1 cellular context compared by ENCODE assay signal in the genomic region with DNA sequence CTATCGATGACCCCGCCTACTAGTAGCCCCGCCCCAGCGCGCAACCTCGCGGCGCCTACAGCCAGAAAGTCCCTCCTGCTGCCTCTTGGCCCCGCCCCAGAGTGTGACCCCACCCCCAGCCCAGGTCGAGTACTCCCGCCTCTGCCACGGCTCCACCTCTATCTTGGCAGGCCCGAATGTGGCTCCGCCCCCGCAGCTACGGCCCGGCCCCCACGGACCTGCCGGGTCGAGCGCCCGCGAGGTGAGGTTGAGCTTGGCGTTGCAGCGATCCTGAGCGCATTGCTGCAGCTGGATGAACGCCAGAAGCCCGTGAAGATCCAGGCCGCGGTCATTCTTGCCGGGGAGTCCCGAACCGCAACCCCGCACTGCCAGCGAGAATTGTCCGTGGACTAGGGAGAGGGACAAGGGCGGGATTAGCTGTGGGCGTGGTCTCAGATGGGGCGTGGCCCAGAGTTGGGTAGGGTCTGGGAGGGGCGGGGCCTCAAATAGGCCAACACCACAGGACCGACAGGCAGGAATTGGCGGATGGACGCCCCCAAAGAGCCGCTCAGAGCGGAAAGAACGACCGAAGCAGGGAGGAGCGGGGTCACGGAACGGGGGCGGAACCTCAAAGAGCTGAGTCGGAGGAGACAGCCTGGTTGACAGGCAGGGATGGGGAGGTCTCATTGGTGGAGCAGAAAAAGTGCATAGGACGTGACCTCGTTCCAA.
TF ChIP-seq lines count a peak whose summit lies in the region.

No MANE protein-coding gene starts in this region.

TF ChIP-seq in HepG2, 621 proteins besides CTCF, POLR2A, EP300 and RAD21 (continues in another document):
- TF ChIP-seq ZNF605 (CRISPR knock-in tag; IDR thresholded peaks at IDR 0.05) (no peak), ZNF543 (CRISPR knock-in tag; IDR thresholded peaks at IDR 0.05) (0 out of 2 replicates have a peak, but pooled peaks have one; percentile 26), TRIM24 (CRISPR knock-in tag; IDR thresholded peaks at IDR 0.05) (no peak), TBX2 (CRISPR knock-in tag; IDR thresholded peaks at IDR 0.05; ENCODE audit: borderline replicate concordance) (0 out of 2 replicates have a peak, but pooled peaks have one; percentile 10), ZFX (CRISPR knock-in tag; IDR thresholded peaks at IDR 0.05; ENCODE audit: low read depth) (peak; percentile 75), ZNF687 (CRISPR knock-in tag; IDR thresholded peaks at IDR 0.05) (peak; percentile 64; the same call in 1 of the 2 replicates), ATF7-NPFF (CRISPR knock-in tag; IDR thresholded peaks at IDR 0.05; ENCODE audit: low read depth) (no peak), EED (CRISPR knock-in tag; IDR thresholded peaks at IDR 0.05) (no peak), KLF12 (CRISPR knock-in tag; IDR thresholded peaks at IDR 0.05; ENCODE audit: borderline replicate concordance) (0 out of 2 replicates have a peak, but pooled peaks have one; percentile 24), THAP8 (CRISPR knock-in tag; IDR thresholded peaks at IDR 0.05; ENCODE audit: borderline replicate concordance) (no peak), SALL2 (CRISPR knock-in tag; IDR thresholded peaks at IDR 0.05) (peak; percentile 82), ZFAT (CRISPR knock-in tag; conservative IDR thresholded peaks at IDR 0.05) (no peak), POGK (CRISPR knock-in tag; conservative IDR thresholded peaks at IDR 0.05) (0 out of 2 replicates have a peak, but pooled peaks have one; percentile 16), ZNF446 (CRISPR knock-in tag; IDR thresholded peaks at IDR 0.05) (no peak), IRF9 (CRISPR knock-in tag; IDR thresholded peaks at IDR 0.05; ENCODE audit: borderline replicate concordance) (peak; percentile 23; the same call in 1 of the 2 replicates), ADNP (CRISPR knock-in tag; IDR thresholded peaks at IDR 0.05) (no peak), ZNF709 (CRISPR knock-in tag; IDR thresholded peaks at IDR 0.05) (peak; percentile 37; the same call in 1 of the 2 replicates), NFKB2 (CRISPR knock-in tag; IDR thresholded peaks at IDR 0.05; ENCODE audit: borderline replicate concordance) (0 out of 2 replicates have a peak, but pooled peaks have one; percentile 55), ZNF383 (CRISPR knock-in tag; IDR thresholded peaks at IDR 0.05; ENCODE audit: borderline replicate concordance) (no peak; the same call in 1 of the 2 replicates), ZNF563 (CRISPR knock-in tag; IDR thresholded peaks at IDR 0.05) (0 out of 2 replicates have a peak, but pooled peaks have one; percentile 64), POLR2AphosphoS5 (IDR thresholded peaks at IDR 0.05; ENCODE audit: low read depth, low read length) (peak; percentile 42), ZMAT3 (CRISPR knock-in tag; conservative IDR thresholded peaks at IDR 0.05) (peak; percentile 63; the same call in 1 of the 2 replicates), ATF5 (CRISPR knock-in tag; IDR thresholded peaks at IDR 0.05; ENCODE audit: low read depth) (0 out of 2 replicates have a peak, but pooled peaks have one; percentile 68)
- TF ChIP-seq, protein P1, sequence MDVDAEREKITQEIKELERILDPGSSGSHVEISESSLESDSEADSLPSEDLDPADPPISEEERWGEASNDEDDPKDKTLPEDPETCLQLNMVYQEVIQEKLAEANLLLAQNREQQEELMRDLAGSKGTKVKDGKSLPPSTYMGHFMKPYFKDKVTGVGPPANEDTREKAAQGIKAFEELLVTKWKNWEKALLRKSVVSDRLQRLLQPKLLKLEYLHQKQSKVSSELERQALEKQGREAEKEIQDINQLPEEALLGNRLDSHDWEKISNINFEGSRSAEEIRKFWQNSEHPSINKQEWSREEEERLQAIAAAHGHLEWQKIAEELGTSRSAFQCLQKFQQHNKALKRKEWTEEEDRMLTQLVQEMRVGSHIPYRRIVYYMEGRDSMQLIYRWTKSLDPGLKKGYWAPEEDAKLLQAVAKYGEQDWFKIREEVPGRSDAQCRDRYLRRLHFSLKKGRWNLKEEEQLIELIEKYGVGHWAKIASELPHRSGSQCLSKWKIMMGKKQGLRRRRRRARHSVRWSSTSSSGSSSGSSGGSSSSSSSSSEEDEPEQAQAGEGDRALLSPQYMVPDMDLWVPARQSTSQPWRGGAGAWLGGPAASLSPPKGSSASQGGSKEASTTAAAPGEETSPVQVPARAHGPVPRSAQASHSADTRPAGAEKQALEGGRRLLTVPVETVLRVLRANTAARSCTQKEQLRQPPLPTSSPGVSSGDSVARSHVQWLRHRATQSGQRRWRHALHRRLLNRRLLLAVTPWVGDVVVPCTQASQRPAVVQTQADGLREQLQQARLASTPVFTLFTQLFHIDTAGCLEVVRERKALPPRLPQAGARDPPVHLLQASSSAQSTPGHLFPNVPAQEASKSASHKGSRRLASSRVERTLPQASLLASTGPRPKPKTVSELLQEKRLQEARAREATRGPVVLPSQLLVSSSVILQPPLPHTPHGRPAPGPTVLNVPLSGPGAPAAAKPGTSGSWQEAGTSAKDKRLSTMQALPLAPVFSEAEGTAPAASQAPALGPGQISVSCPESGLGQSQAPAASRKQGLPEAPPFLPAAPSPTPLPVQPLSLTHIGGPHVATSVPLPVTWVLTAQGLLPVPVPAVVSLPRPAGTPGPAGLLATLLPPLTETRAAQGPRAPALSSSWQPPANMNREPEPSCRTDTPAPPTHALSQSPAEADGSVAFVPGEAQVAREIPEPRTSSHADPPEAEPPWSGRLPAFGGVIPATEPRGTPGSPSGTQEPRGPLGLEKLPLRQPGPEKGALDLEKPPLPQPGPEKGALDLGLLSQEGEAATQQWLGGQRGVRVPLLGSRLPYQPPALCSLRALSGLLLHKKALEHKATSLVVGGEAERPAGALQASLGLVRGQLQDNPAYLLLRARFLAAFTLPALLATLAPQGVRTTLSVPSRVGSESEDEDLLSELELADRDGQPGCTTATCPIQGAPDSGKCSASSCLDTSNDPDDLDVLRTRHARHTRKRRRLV (CRISPR knock-in tag; IDR thresholded peaks at IDR 0.05), result no peak
- TF ChIP-seq, protein P2, sequence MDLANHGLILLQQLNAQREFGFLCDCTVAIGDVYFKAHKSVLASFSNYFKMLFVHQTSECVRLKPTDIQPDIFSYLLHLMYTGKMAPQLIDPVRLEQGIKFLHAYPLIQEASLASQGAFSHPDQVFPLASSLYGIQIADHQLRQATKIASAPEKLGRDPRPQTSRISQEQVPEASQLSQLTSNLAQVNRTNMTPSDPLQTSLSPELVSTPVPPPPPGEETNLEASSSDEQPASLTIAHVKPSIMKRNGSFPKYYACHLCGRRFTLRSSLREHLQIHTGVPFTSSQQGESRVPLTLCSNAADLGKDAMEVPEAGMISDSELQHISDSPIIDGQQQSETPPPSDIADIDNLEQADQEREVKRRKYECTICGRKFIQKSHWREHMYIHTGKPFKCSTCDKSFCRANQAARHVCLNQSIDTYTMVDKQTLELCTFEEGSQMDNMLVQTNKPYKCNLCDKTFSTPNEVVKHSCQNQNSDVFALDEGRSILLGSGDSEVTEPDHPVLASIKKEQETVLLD (CRISPR knock-in tag; IDR thresholded peaks at IDR 0.05; ENCODE audit: low read depth), result no peak
- TF ChIP-seq, protein P3, sequence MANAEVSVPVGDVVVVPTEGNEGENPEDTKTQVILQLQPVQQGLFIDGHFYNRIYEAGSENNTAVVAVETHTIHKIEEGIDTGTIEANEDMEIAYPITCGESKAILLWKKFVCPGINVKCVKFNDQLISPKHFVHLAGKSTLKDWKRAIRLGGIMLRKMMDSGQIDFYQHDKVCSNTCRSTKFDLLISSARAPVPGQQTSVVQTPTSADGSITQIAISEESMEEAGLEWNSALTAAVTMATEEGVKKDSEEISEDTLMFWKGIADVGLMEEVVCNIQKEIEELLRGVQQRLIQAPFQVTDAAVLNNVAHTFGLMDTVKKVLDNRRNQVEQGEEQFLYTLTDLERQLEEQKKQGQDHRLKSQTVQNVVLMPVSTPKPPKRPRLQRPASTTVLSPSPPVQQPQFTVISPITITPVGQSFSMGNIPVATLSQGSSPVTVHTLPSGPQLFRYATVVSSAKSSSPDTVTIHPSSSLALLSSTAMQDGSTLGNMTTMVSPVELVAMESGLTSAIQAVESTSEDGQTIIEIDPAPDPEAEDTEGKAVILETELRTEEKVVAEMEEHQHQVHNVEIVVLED (CRISPR knock-in tag; IDR thresholded peaks at IDR 0.05; ENCODE audit: borderline replicate concordance), result no peak
- TF ChIP-seq, protein P4, sequence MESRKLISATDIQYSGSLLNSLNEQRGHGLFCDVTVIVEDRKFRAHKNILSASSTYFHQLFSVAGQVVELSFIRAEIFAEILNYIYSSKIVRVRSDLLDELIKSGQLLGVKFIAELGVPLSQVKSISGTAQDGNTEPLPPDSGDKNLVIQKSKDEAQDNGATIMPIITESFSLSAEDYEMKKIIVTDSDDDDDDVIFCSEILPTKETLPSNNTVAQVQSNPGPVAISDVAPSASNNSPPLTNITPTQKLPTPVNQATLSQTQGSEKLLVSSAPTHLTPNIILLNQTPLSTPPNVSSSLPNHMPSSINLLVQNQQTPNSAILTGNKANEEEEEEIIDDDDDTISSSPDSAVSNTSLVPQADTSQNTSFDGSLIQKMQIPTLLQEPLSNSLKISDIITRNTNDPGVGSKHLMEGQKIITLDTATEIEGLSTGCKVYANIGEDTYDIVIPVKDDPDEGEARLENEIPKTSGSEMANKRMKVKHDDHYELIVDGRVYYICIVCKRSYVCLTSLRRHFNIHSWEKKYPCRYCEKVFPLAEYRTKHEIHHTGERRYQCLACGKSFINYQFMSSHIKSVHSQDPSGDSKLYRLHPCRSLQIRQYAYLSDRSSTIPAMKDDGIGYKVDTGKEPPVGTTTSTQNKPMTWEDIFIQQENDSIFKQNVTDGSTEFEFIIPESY (CRISPR knock-in tag; IDR thresholded peaks at IDR 0.05), result no peak
